In the genomic region with DNA sequence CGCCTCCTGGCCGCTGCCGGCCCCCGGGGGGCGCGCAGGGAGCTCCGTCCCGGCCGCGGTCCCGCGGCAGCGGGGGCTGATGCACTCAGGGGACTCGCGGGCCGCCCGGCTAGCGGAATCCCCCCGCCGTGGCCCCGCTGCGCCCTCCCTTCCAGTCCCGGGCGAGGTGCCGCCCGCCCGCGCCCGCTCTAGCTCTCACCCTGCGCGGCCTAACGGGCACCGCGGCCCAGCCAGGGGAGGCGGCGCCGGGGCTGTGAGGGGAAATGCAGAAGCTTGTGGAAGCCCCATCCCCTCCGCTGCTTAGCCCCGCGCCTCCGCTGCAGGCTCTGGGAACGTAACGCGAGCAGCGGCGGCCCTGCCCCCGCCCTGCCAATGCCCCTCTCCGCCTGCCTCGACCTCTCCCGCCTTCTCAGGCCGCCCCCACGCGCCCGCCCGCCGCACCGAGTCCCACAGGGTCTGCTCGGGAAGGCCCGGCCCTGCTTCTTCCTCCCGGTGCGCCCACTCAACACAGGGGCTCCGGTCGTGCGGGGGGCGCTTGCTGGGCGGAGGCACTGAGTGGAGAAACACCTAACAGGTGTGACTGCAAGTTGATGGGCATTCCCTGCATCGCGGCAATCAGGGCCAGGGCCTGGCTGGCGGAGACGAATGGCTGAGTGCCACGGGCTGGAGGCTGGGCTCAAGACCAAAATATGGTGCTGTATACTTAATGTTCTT, we compare ENCODE assay signal across 9 cellular contexts. TPM values are rescaled to one million over a fixed set of nuclear protein-coding genes. Genes with fewer than 3 reads are reported as not detected.
DNase-seq lines count a peak whose midpoint lies in the region; ATAC-seq lines count a peak whose summit lies in the region.
"Had no signal": no experiment of that assay in that cellular context is flagged by ENCODE, and none has a peak within 500 bp of the region (broad histone marks: within the 10 kb centered on the region; RNA-seq: fewer than 3 reads in every experiment).

No MANE protein-coding gene starts in this region.

- H3F3A ChIP-seq in GM23248 (ENCODE audit: insufficient read depth): no peaks in the 10 kb centered on the region

- no peaks in the 10 kb centered on the region for H3K9me2 ChIP-seq in GM23248 (ENCODE audit: insufficient read depth)

- no peaks in the 10 kb centered on the region for H3K9me3 Mint-ChIP-seq in activated naive CD8-positive, alpha-beta T cell treated with anti-CD3 and anti-CD28 coated beads, Interleukin-2, amount 50 U/mL, for 24 hours

- H3K27ac Mint-ChIP-seq in activated naive CD8-positive, alpha-beta T cell treated with anti-CD3 and anti-CD28 coated beads, Interleukin-2, amount 50 U/mL, for 24 hours: no peak overlapping the region

- WGBS in GM23248 (ENCODE audit: low coverage in 1 of 2, low lambda C conversion rate in 2 of 2, missing lambda C conversion rate in 2 of 2), 2 experiments: 4 to 5% methylated on average over 35 to 41 of the region's 71 CpGs

- peaks cover 6% of the 10 kb centered on the region for H3K4me1 Mint-ChIP-seq in activated naive CD8-positive, alpha-beta T cell treated with anti-CD3 and anti-CD28 coated beads, Interleukin-2, amount 50 U/mL, for 24 hours

- DNase-seq in Ammon's horn (ENCODE audit: low spot score): peak; percentile 82
- DNase-seq in GM23248: peak; percentile 3
- DNase-seq in activated naive CD8-positive, alpha-beta T cell treated with anti-CD3 and anti-CD28 coated beads, Interleukin-2, amount 50 U/mL, for 24 hours: peak; percentile 2
- peak in 50 of 51 donors; percentile 26 to 97 (median 77) for DNase-seq in hypothalamus (lab: John Stamatoyannopoulos, UW)
- no peak for DNase-seq in skeletal muscle cell (ENCODE audit: low read depth)
- DNase-seq in pons (ENCODE audit: low spot score): no peak
- no peak for DNase-seq in SKM-1 treated with dmso at 0.1 percent for 144 hours (lab: John Stamatoyannopoulos, UW; ENCODE audit: unreplicated experiment)
- no peak for DNase-seq in NCI-H2196 treated with DMSO at 0.1 percent for 48 hours (lab: John Stamatoyannopoulos, UW; ENCODE audit: unreplicated experiment)

- peaks cover 33% of the 10 kb centered on the region for H3K27me3 ChIP-seq in GM23248 (replicated peaks; ENCODE audit: insufficient read depth)

- in situ Hi-C loops in GM23248 (cut with MboI): no loop called here

- peaks cover 43% of the 10 kb centered on the region for H3K27me3 Mint-ChIP-seq in activated naive CD8-positive, alpha-beta T cell treated with anti-CD3 and anti-CD28 coated beads, Interleukin-2, amount 50 U/mL, for 24 hours

- H3K4me2 ChIP-seq in GM23248 (ENCODE audit: unreplicated experiment): no peak overlapping the region

- H3K27ac ChIP-seq in GM23248: no peak overlapping the region

- no peak overlapping the region for H2AFZ ChIP-seq in GM23248

- no peaks in the 10 kb centered on the region for H3K9me3 ChIP-seq in GM23248 (ENCODE audit: low read depth)

- H3K79me2 ChIP-seq in GM23248 (ENCODE audit: insufficient read depth): no peaks in the 10 kb centered on the region

- no peak overlapping the region for H3K9ac ChIP-seq in GM23248

- H3K4me3 ChIP-seq in GM23248 (no peak overlapping the region), skeletal muscle cell (ENCODE audit: low read depth, low read length) (peak overlapping the region; percentile 17)

- no peaks in the 10 kb centered on the region for H3K36me3 ChIP-seq in GM23248 (ENCODE audit: low read depth)

- H3K4me3 Mint-ChIP-seq in activated naive CD8-positive, alpha-beta T cell treated with anti-CD3 and anti-CD28 coated beads, Interleukin-2, amount 50 U/mL, for 24 hours: no peak overlapping the region

- H3K4me1 ChIP-seq in GM23248 (ENCODE audit: insufficient read depth): no peaks in the 10 kb centered on the region

- H4K20me1 ChIP-seq in GM23248 (ENCODE audit: insufficient read depth): no peaks in the 10 kb centered on the region

- no peaks in the 10 kb centered on the region for H3K36me3 Mint-ChIP-seq in activated naive CD8-positive, alpha-beta T cell treated with anti-CD3 and anti-CD28 coated beads, Interleukin-2, amount 50 U/mL, for 24 hours (ENCODE audit: low read depth)

- ATAC-seq in activated naive CD8-positive, alpha-beta T cell treated with anti-CD3 and anti-CD28 coated beads, Interleukin-2, amount 50 U/mL, for 24 hours: no peak

RNA-seq across cellular contexts. Expression of a gene that starts 0.4 kb away (rescaled TPM):
- total RNA-seq in GM23248 (2014; rRNA removed; shearing (Covaris generic)): not detected in 2 replicates
- polyA plus RNA-seq in GM23248 (2016; fragmentation: Nextera tagmentation; extraction: Ambion mirVana): not detected in 2 replicates
- total RNA-seq: activated CD8-positive, alpha-beta memory T cell treated with anti-CD3 and anti-CD28 coated beads for 36 hours had no signal

Comparison
In these comparisons a context has a peak if more than half of its experiments do, and no peak if none do; other contexts are left out.
1. DNase-seq: peak in Ammon's horn (single experiment), GM23248 (single experiment), activated naive CD8-positive, alpha-beta T cell treated with anti-CD3 and anti-CD28 coated beads, Interleukin-2, amount 50 U/mL, for 24 hours (single experiment) and hypothalamus (50 of 51); none in skeletal muscle cell (single experiment), pons (single experiment), SKM-1 treated with dmso at 0.1 percent for 144 hours (single experiment) and NCI-H2196 treated with DMSO at 0.1 percent for 48 hours (single experiment).